ENCODE assay signal across 1 cellular context in genomic region chr2:217077841-217078407, GRCh38.
A peak's percentile ranks its signal among the peaks of the same experiment; 100 is the strongest.
TF ChIP-seq lines count a peak whose summit lies in the region.

No MANE protein-coding gene starts in this region.

TF ChIP-seq in K562, 482 proteins besides CTCF, POLR2A, EP300 and RAD21 (continued from another document and continues in another):
- TF ChIP-seq MGA (IDR thresholded peaks at IDR 0.05) (no peak), ZNF174 (CRISPR knock-in tag; IDR thresholded peaks at IDR 0.05) (no peak), TAL1 (IDR thresholded peaks at IDR 0.05) (peak; percentile 94), ZNF408 (CRISPR knock-in tag; IDR thresholded peaks at IDR 0.05; ENCODE audit: low read depth) (no peak), MTA1 (IDR thresholded peaks at IDR 0.05; ENCODE audit: borderline replicate concordance) (no peak), POLR2G (IDR thresholded peaks at IDR 0.05; ENCODE audit: low read depth, low read length) (no peak), CSDE1 (IDR thresholded peaks at IDR 0.05) (no peak), THAP7 (CRISPR knock-in tag; IDR thresholded peaks at IDR 0.05) (no peak), SMARCA4 (IDR thresholded peaks at IDR 0.05) (peak; percentile 90), NCOA1 (IDR thresholded peaks at IDR 0.05; ENCODE audit: low read depth) (no peak), BMI1 (IDR thresholded peaks at IDR 0.05; ENCODE audit: low read length) (no peak), MAZ (CRISPR knock-in tag; conservative IDR thresholded peaks at IDR 0.05 in 1 of 2, IDR thresholded peaks at IDR 0.05 in 1 of 2) (0 out of 4 replicates have a peak, but pooled peaks of 1 of the 2 experiments have one; percentile 18), ZNF184 (CRISPR knock-in tag; IDR thresholded peaks at IDR 0.05) (no peak), ZNF143 (CRISPR knock-in tag; IDR thresholded peaks at IDR 0.05) (no peak), STAT5A (IDR thresholded peaks at IDR 0.05; ENCODE audit: borderline replicate concordance, low read length) (peak; percentile 48; the same call in 1 of the 2 replicates), E2F4 (CRISPR knock-in tag; IDR thresholded peaks at IDR 0.05; ENCODE audit: low read depth) (no peak), DACH1 (IDR thresholded peaks at IDR 0.05; ENCODE audit: partially characterized antibody) (no peak), NCOA2 (IDR thresholded peaks at IDR 0.05; ENCODE audit: partially characterized antibody in 2 of 2) (no peak), PREB (CRISPR knock-in tag; IDR thresholded peaks at IDR 0.05) (no peak), DIDO1 (tag; IDR thresholded peaks at IDR 0.05; ENCODE audit: low read depth) (no peak), HNRNPLL (IDR thresholded peaks at IDR 0.05; ENCODE audit: low read depth, low read length, poor library complexity, severe bottlenecking) (no peak), NFYB (IDR thresholded peaks at IDR 0.05; ENCODE audit: extremely low read depth, insufficient read length) (no peak), ZNF830 (CRISPR knock-in tag; IDR thresholded peaks at IDR 0.05) (no peak), ZNF780A (CRISPR knock-in tag; IDR thresholded peaks at IDR 0.05) (no peak), ZFP1 (CRISPR knock-in tag; IDR thresholded peaks at IDR 0.05) (no peak), ZBTB9 (CRISPR knock-in tag; IDR thresholded peaks at IDR 0.05) (no peak), RBM22 (IDR thresholded peaks at IDR 0.05; ENCODE audit: low read depth, low read length, poor library complexity, severe bottlenecking) (no peak), ZBTB12 (CRISPR knock-in tag; IDR thresholded peaks at IDR 0.05) (no peak), SMARCC2 (IDR thresholded peaks at IDR 0.05; ENCODE audit: low read depth) (peak; percentile 70), IRF2 (CRISPR knock-in tag; IDR thresholded peaks at IDR 0.05) (no peak), CREBBP (IDR thresholded peaks at IDR 0.05; ENCODE audit: low read depth, low read length) (no peak), POLR2B (IDR thresholded peaks at IDR 0.05; ENCODE audit: low read depth, partially characterized antibody) (no peak), TBP (optimal IDR thresholded peaks at IDR 0.05; ENCODE audit: low read depth, low read length) (no peak), RBM39 (optimal IDR thresholded peaks at IDR 0.05; ENCODE audit: low read depth, low read length) (no peak), ZC3H4 (CRISPR knock-in tag; IDR thresholded peaks at IDR 0.05; ENCODE audit: borderline replicate concordance) (no peak), ZNF511 (CRISPR knock-in tag; IDR thresholded peaks at IDR 0.05) (no peak), E2F8 (IDR thresholded peaks at IDR 0.05; ENCODE audit: low read depth, partially characterized antibody) (no peak), ZNF12 (CRISPR knock-in tag; IDR thresholded peaks at IDR 0.05) (no peak), HBP1 (CRISPR knock-in tag; IDR thresholded peaks at IDR 0.05) (no peak), ZZZ3 (IDR thresholded peaks at IDR 0.05) (no peak), ZNF23 (CRISPR knock-in tag; IDR thresholded peaks at IDR 0.05) (no peak)
